1 cellular context compared by ENCODE assay signal in genomic region chr1:23691499-23692307, GRCh38.
A peak's percentile ranks its signal among the peaks of the same experiment; 100 is the strongest.
TF ChIP-seq lines count a peak whose summit lies in the region.

TSS of gene RPL11 (plus strand) at chr1:23691806. CDS start at chr1:23691824, 18 bp downstream.

TF ChIP-seq in HepG2, 621 proteins besides CTCF, POLR2A, EP300 and RAD21 (continued from another document and continues in another):
- TF ChIP-seq MAX (IDR thresholded peaks at IDR 0.05) = peak; percentile 90
- no peak; the same call in 1 of the 2 replicates for TF ChIP-seq ZNF614 (CRISPR knock-in tag; IDR thresholded peaks at IDR 0.05; ENCODE audit: borderline replicate concordance)
- TF ChIP-seq TCF12 (IDR thresholded peaks at IDR 0.05) = no peak
- peak; percentile 72; the same call in 1 of the 2 replicates for TF ChIP-seq TCF12 (CRISPR knock-in tag; IDR thresholded peaks at IDR 0.05)
- peak; percentile 60; the same call in 1 of the 2 replicates for TF ChIP-seq ZNF598 (CRISPR knock-in tag; IDR thresholded peaks at IDR 0.05; ENCODE audit: borderline replicate concordance)
- no peak for TF ChIP-seq HNF4G (IDR thresholded peaks at IDR 0.05; ENCODE audit: borderline replicate concordance, low read depth, low read length)
- TF ChIP-seq HNF4G (CRISPR knock-in tag; IDR thresholded peaks at IDR 0.05; ENCODE audit: borderline replicate concordance, low read depth) = no peak
- no peak for TF ChIP-seq ZNF260 (CRISPR knock-in tag; IDR thresholded peaks at IDR 0.05; ENCODE audit: borderline replicate concordance, low read depth)
- TF ChIP-seq ZNF543 (CRISPR knock-in tag; IDR thresholded peaks at IDR 0.05) = peak; percentile 60; the same call in 1 of the 2 replicates
- TF ChIP-seq NAIF1 (CRISPR knock-in tag; IDR thresholded peaks at IDR 0.05; ENCODE audit: borderline replicate concordance) = no peak
- TF ChIP-seq GATAD1 (CRISPR knock-in tag; IDR thresholded peaks at IDR 0.05) = peak; percentile 89
- peak; percentile 63; the same call in 1 of the 2 replicates for TF ChIP-seq NFKB2 (CRISPR knock-in tag; IDR thresholded peaks at IDR 0.05; ENCODE audit: borderline replicate concordance)
- 0 out of 2 replicates have a peak, but pooled peaks have one; percentile 46 for TF ChIP-seq ZNF784 (CRISPR knock-in tag; IDR thresholded peaks at IDR 0.05; ENCODE audit: borderline replicate concordance)
- TF ChIP-seq ETV5 (CRISPR knock-in tag; IDR thresholded peaks at IDR 0.05; ENCODE audit: borderline replicate concordance) = peak; percentile 77
- no peak for TF ChIP-seq ZNF577 (CRISPR knock-in tag; IDR thresholded peaks at IDR 0.05; ENCODE audit: borderline replicate concordance, low read depth)
- TF ChIP-seq ZNF572 (CRISPR knock-in tag; IDR thresholded peaks at IDR 0.05) = peak; percentile 97; the same call in 1 of the 2 replicates
- no peak for TF ChIP-seq HOXA7 (CRISPR knock-in tag; IDR thresholded peaks at IDR 0.05)
- TF ChIP-seq NFATC3 (CRISPR knock-in tag; IDR thresholded peaks at IDR 0.05) = no peak
- no peak for TF ChIP-seq ZBTB34 (CRISPR knock-in tag; IDR thresholded peaks at IDR 0.05)
- peak; percentile 57 for TF ChIP-seq ISL2 (CRISPR knock-in tag; IDR thresholded peaks at IDR 0.05)
- TF ChIP-seq TIGD3 (CRISPR knock-in tag; IDR thresholded peaks at IDR 0.05; ENCODE audit: borderline replicate concordance) = no peak
- no peak for TF ChIP-seq IKZF1 (IDR thresholded peaks at IDR 0.05)
- TF ChIP-seq CERS6 (CRISPR knock-in tag; IDR thresholded peaks at IDR 0.05) = no peak
- no peak for TF ChIP-seq PRDM4 (CRISPR knock-in tag; IDR thresholded peaks at IDR 0.05; ENCODE audit: borderline replicate concordance)
- TF ChIP-seq PCBP2 (optimal IDR thresholded peaks at IDR 0.05; ENCODE audit: low read depth, low read length, poor library complexity, severe bottlenecking) = no peak
- TF ChIP-seq DZIP1 (CRISPR knock-in tag; IDR thresholded peaks at IDR 0.05) = no peak
- no peak for TF ChIP-seq ZNF562 (CRISPR knock-in tag; IDR thresholded peaks at IDR 0.05; ENCODE audit: borderline replicate concordance)
- TF ChIP-seq ZNF296 (CRISPR knock-in tag; conservative IDR thresholded peaks at IDR 0.05) = no peak
- no peak for TF ChIP-seq ZNF343 (CRISPR knock-in tag; IDR thresholded peaks at IDR 0.05)
- TF ChIP-seq ZNF503 (CRISPR knock-in tag; IDR thresholded peaks at IDR 0.05) = no peak
- no peak for TF ChIP-seq RFX1 (IDR thresholded peaks at IDR 0.05)
- TF ChIP-seq SMARCE1 (IDR thresholded peaks at IDR 0.05; ENCODE audit: borderline replicate concordance) = no peak
- peak; percentile 74 for TF ChIP-seq HOMEZ (CRISPR knock-in tag; IDR thresholded peaks at IDR 0.05; ENCODE audit: low read depth)
- peak; percentile 91 for TF ChIP-seq ZSCAN31 (CRISPR knock-in tag; IDR thresholded peaks at IDR 0.05; ENCODE audit: low read depth)
- no peak for TF ChIP-seq TEF (CRISPR knock-in tag; IDR thresholded peaks at IDR 0.05)
- TF ChIP-seq ZNF678 (CRISPR knock-in tag; IDR thresholded peaks at IDR 0.05) = no peak
- TF ChIP-seq KAT8 (CRISPR knock-in tag; IDR thresholded peaks at IDR 0.05) = peak; percentile 95
- TF ChIP-seq KDM4B (CRISPR knock-in tag; IDR thresholded peaks at IDR 0.05) = peak; percentile 84; the same call in 1 of the 2 replicates
- TF ChIP-seq ZNF207 (IDR thresholded peaks at IDR 0.05; ENCODE audit: borderline replicate concordance) = no peak
- TF ChIP-seq KLF15 (CRISPR knock-in tag; IDR thresholded peaks at IDR 0.05; ENCODE audit: borderline replicate concordance) = 0 out of 2 replicates have a peak, but pooled peaks have one; percentile 30
- no peak for TF ChIP-seq ZBTB25 (CRISPR knock-in tag; IDR thresholded peaks at IDR 0.05)
- TF ChIP-seq RFXANK (CRISPR knock-in tag; IDR thresholded peaks at IDR 0.05) = no peak; the same call in 1 of the 2 replicates
- TF ChIP-seq ATF7-NPFF (CRISPR knock-in tag; IDR thresholded peaks at IDR 0.05; ENCODE audit: low read depth) = no peak
- TF ChIP-seq SRF (IDR thresholded peaks at IDR 0.05; ENCODE audit: low read depth, low read length) = peak; percentile 26; the same call in 1 of the 2 replicates
- TF ChIP-seq ZNF274 (CRISPR knock-in tag; IDR thresholded peaks at IDR 0.05) = peak; percentile 43; the same call in 1 of the 2 replicates
- no peak; the same call in 1 of the 2 replicates for TF ChIP-seq ARHGAP35 (CRISPR knock-in tag; IDR thresholded peaks at IDR 0.05; ENCODE audit: borderline replicate concordance)
- no peak for TF ChIP-seq ZNF382 (CRISPR knock-in tag; IDR thresholded peaks at IDR 0.05; ENCODE audit: borderline replicate concordance)
- TF ChIP-seq SMAD1 (CRISPR knock-in tag; IDR thresholded peaks at IDR 0.05; ENCODE audit: borderline replicate concordance, low read depth) = no peak
- TF ChIP-seq ZFX (CRISPR knock-in tag; IDR thresholded peaks at IDR 0.05; ENCODE audit: low read depth) = peak; percentile 75
- TF ChIP-seq SSRP1 (CRISPR knock-in tag; IDR thresholded peaks at IDR 0.05) = 0 out of 2 replicates have a peak, but pooled peaks have one; percentile 33
- no peak for TF ChIP-seq HMG20A (CRISPR knock-in tag; IDR thresholded peaks at IDR 0.05; ENCODE audit: borderline replicate concordance)
- TF ChIP-seq HOXA5 (CRISPR knock-in tag; IDR thresholded peaks at IDR 0.05) = peak; percentile 79
